ENCODE assay signal across 3 cellular contexts in the genomic region with DNA sequence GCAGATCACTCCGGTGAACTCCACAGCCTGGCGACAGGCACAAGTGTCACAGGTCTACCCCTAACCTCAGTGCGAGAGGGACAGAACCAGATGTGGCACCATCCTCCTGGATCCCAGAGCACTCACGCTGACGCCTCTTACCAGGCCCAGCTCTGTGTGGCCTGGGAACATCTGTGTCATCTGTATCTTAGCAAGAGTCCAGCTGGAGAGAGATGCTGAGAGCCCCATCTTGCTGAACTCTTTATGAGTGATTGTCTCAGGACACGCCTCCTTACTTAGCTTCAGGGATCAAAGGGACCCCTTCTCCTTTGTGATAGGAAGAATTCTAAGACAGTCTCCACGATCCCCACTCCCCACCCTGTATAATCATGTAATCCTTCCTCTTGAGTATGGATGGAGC.
TF ChIP-seq lines count a peak whose summit lies in the region.

No MANE protein-coding gene starts in this region.

TF ChIP-seq in HepG2, 621 proteins besides CTCF, POLR2A, EP300 and RAD21:
- no peak for TF ChIP-seq ZNF138 (CRISPR knock-in tag; IDR thresholded peaks at IDR 0.05; ENCODE audit: low read depth)
- TF ChIP-seq YY1 (IDR thresholded peaks at IDR 0.05; ENCODE audit: insufficient read depth, insufficient replicate concordance, low read depth, low read length), result no peak
- TF ChIP-seq IRF2 (CRISPR knock-in tag; IDR thresholded peaks at IDR 0.05), result no peak
- TF ChIP-seq ZNF326 (CRISPR knock-in tag; IDR thresholded peaks at IDR 0.05; ENCODE audit: borderline replicate concordance), result no peak
- peak; percentile 69; the same call in 1 of the 2 replicates for TF ChIP-seq RFX5 (IDR thresholded peaks at IDR 0.05; ENCODE audit: low read depth, low read length)
- no peak for TF ChIP-seq FOXK2 (IDR thresholded peaks at IDR 0.05)
- no peak for TF ChIP-seq KDM1A (CRISPR knock-in tag; IDR thresholded peaks at IDR 0.05)
- TF ChIP-seq FOSL1 (CRISPR knock-in tag; IDR thresholded peaks at IDR 0.05; ENCODE audit: borderline replicate concordance), result no peak

TF ChIP-seq in endothelial cell of umbilical vein, 7 proteins besides CTCF, POLR2A, EP300 and RAD21:
- TF ChIP-seq, protein P1, sequence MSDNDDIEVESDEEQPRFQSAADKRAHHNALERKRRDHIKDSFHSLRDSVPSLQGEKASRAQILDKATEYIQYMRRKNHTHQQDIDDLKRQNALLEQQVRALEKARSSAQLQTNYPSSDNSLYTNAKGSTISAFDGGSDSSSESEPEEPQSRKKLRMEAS (IDR thresholded peaks at IDR 0.05; ENCODE audit: insufficient read depth, insufficient read length), result no peak
- TF ChIP-seq GATA2 (IDR thresholded peaks at IDR 0.05; ENCODE audit: insufficient read depth, insufficient read length, low read depth, low read length) (no peak), FOS (IDR thresholded peaks at IDR 0.05; ENCODE audit: borderline replicate concordance, insufficient read depth, low read length) (no peak), EZH2 (IDR thresholded peaks at IDR 0.05; ENCODE audit: borderline replicate concordance, low read depth, low read length, severe bottlenecking) (no peak), MYC (IDR thresholded peaks at IDR 0.05; ENCODE audit: low read depth, low read length) (no peak), POLR2AphosphoS5 (IDR thresholded peaks at IDR 0.05; ENCODE audit: insufficient read depth, low read depth, low read length) (no peak), JUN (IDR thresholded peaks at IDR 0.05; ENCODE audit: borderline replicate concordance, insufficient read depth, insufficient read length, low read depth) (no peak)
TF ChIP-seq in endothelial cell of umbilical vein: peak in this region for 0.

TF ChIP-seq in SK-N-SH treated with all-trans-retinoic acid at 6 μM for 48 hours, 23 proteins besides CTCF, POLR2A, EP300 and RAD21:
- TF ChIP-seq, protein P2, sequence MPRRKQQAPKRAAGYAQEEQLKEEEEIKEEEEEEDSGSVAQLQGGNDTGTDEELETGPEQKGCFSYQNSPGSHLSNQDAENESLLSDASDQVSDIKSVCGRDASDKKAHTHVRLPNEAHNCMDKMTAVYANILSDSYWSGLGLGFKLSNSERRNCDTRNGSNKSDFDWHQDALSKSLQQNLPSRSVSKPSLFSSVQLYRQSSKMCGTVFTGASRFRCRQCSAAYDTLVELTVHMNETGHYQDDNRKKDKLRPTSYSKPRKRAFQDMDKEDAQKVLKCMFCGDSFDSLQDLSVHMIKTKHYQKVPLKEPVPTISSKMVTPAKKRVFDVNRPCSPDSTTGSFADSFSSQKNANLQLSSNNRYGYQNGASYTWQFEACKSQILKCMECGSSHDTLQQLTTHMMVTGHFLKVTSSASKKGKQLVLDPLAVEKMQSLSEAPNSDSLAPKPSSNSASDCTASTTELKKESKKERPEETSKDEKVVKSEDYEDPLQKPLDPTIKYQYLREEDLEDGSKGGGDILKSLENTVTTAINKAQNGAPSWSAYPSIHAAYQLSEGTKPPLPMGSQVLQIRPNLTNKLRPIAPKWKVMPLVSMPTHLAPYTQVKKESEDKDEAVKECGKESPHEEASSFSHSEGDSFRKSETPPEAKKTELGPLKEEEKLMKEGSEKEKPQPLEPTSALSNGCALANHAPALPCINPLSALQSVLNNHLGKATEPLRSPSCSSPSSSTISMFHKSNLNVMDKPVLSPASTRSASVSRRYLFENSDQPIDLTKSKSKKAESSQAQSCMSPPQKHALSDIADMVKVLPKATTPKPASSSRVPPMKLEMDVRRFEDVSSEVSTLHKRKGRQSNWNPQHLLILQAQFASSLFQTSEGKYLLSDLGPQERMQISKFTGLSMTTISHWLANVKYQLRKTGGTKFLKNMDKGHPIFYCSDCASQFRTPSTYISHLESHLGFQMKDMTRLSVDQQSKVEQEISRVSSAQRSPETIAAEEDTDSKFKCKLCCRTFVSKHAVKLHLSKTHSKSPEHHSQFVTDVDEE (CRISPR knock-in tag; IDR thresholded peaks at IDR 0.05), result no peak
- TF ChIP-seq CSRNP3 (CRISPR knock-in tag; IDR thresholded peaks at IDR 0.05), result no peak
- TF ChIP-seq ISL1 (CRISPR knock-in tag; IDR thresholded peaks at IDR 0.05), result no peak
- no peak for TF ChIP-seq PPARA (CRISPR knock-in tag; IDR thresholded peaks at IDR 0.05; ENCODE audit: borderline replicate concordance)
- no peak for TF ChIP-seq TCF4 (CRISPR knock-in tag; IDR thresholded peaks at IDR 0.05; ENCODE audit: borderline replicate concordance)
- no peak for TF ChIP-seq ZNF8 (CRISPR knock-in tag; IDR thresholded peaks at IDR 0.05)
- TF ChIP-seq ZFP30 (CRISPR knock-in tag; IDR thresholded peaks at IDR 0.05), result no peak
- TF ChIP-seq SNAI2 (CRISPR knock-in tag; IDR thresholded peaks at IDR 0.05), result no peak
